In genomic region chr4:4289575-4289929, GRCh38 we compare ENCODE assay signal across 8 cellular contexts. TPM values are rescaled to one million over a fixed set of nuclear protein-coding genes. Genes with fewer than 3 reads are reported as not detected.
DNase-seq lines count a peak whose midpoint lies in the region; ATAC-seq and TF ChIP-seq lines count a peak whose summit lies in the region.

No MANE protein-coding gene starts in this region.

- DNase-seq in BE2C (no peak), cardiac fibroblast (ENCODE audit: low read depth in 2 of 2) (peak in 1 of 2 donors; percentile 46), ureter (ENCODE audit: low spot score) (no peak), cortex of kidney (lab: John Stamatoyannopoulos, UW) (no peak), cerebellar cortex (ENCODE audit: low spot score) (no peak)

- H3K36me3 ChIP-seq in BE2C (peaks cover 13% of the 10 kb centered on the region), mucosa of stomach (ENCODE audit: control insufficient read depth, insufficient read depth, low read length) (no peaks in the 10 kb centered on the region)

- H3K27me3 ChIP-seq in BE2C (no peaks in the 10 kb centered on the region), mucosa of stomach (ENCODE audit: control insufficient read depth, insufficient read depth, low read length) (no peaks in the 10 kb centered on the region)

- H3K4me1 ChIP-seq in BE2C, result 0 out of 2 replicates have a peak, but pooled peaks cover 2% of the 10 kb centered on the region
- peaks cover 10% of the 10 kb centered on the region for H3K4me1 ChIP-seq in mucosa of stomach (ENCODE audit: control insufficient read depth, insufficient read depth, low read length)

- peak overlapping the region; percentile 66 for H3K9ac ChIP-seq in mucosa of stomach (ENCODE audit: low read length)

- TF ChIP-seq CTCF in BE2C (IDR thresholded peaks at IDR 0.05; ENCODE audit: low read depth, low read length) (no peak), cardiac fibroblast (IDR thresholded peaks at IDR 0.05; ENCODE audit: low read depth, low read length) (no peak)

- H3K9me3 ChIP-seq in BE2C, result no peaks in the 10 kb centered on the region
- no peaks in the 10 kb centered on the region for H3K9me3 ChIP-seq in mucosa of stomach (ENCODE audit: control insufficient read depth, low read length)

- peak; percentile 6 for ATAC-seq in GM19397 (IDR thresholded peaks at IDR 0.05; ENCODE audit: unreplicated experiment)
- ATAC-seq in HG03571 (IDR thresholded peaks at IDR 0.05; ENCODE audit: unreplicated experiment), result peak; percentile 22

- H3K4me3 ChIP-seq in BE2C (ENCODE audit: low read depth, low read length), result peak overlapping the region; percentile 98
- H3K4me3 ChIP-seq in cardiac fibroblast (replicated peaks in 1 of 2; ENCODE audit: low read depth in 2 of 2, low read length in 2 of 2), result peak overlapping the region; percentile 91 to 97
- peak overlapping the region; percentile 71 for H3K4me3 ChIP-seq in mucosa of stomach (ENCODE audit: low read length)

RNA-seq across cellular contexts. Expression of gene LYAR, which starts 0.4 kb away (rescaled TPM):
- polyA plus RNA-seq in BE2C (2012; ENCODE audit: insufficient read depth, insufficient read length, low read depth), result 21.3 TPM
- total RNA-seq in ureter, result 14.6 TPM

RNA-seq across cellular contexts. Expression of gene ZBTB49, which starts 0.5 kb away (rescaled TPM):
- 3.9 TPM for polyA plus RNA-seq in BE2C (2012; ENCODE audit: insufficient read depth, insufficient read length, low read depth)
- total RNA-seq in ureter, result 11.9 TPM

RNA-seq across cellular contexts. Expression of gene TMEM128, which starts 41.5 kb away (rescaled TPM):
- polyA plus RNA-seq in BE2C (2012; ENCODE audit: insufficient read depth, insufficient read length, low read depth), result 35.3 TPM
- total RNA-seq in ureter, result 26.8 TPM
